In the genomic region with DNA sequence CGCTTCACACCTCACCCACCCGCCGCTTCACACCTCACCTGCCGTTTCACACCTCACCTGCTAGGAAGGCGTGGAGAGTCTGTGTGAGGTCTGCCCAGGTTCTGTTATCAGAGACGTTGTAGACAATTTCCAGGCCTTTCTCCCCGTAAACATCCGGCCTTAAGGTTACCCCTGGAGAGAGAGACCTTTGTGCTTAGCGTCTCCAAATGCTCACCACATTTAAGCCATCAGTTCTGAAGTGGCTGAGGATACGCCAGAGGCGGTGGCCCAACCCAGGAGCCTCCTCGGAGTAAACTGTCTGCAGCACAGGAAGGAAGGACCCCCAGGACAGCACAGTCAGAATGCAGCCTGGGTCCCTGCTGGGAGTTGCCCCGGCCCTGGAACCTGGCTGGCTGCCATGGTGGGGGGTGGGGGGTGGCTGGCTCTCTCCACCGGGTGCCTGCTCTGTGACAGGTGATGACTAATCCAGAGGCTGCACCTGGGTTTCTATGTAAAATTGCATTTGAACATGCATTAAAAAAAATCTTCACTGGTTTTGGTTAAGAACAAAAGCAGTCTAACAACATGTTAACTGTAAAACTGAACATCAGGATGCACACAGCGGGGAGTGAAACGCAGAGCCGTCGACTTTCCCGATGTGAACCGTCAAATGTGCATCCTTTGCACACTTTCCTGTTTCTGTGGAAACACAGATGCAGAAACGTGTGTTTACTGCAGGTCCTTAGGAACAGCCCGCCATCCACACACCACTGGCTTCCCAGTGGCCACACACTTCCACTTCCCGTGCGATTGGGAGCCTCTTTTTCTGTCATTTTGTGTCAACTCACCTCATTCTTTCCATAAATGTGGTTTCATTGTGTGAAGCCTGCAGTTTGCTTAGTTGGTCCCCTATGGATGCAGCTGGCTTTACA, we compare ENCODE assay signal across 15 cellular contexts. TPM values are rescaled to one million over a fixed set of nuclear protein-coding genes. Genes with fewer than 3 reads are reported as not detected.
A peak's percentile ranks its signal among the peaks of the same experiment; 100 is the strongest.
DNase-seq lines count a peak whose midpoint lies in the region; ATAC-seq and TF ChIP-seq lines count a peak whose summit lies in the region.
"Had no signal": no experiment of that assay in that cellular context is flagged by ENCODE, and none has a peak within 500 bp of the region (broad histone marks: within the 10 kb centered on the region; RNA-seq: fewer than 3 reads in every experiment).

No MANE protein-coding gene starts in this region.

- no peaks in the 10 kb centered on the region for H3K9me3 ChIP-seq in osteoblast (ENCODE audit: low read depth, low read length)

- peak overlapping the region in 4 of 5 experiments; percentile 16 to 91 (median 76) for H3K27ac Mint-ChIP-seq in brain

- H3K4me3 ChIP-seq in osteoblast (ENCODE audit: insufficient read depth, low read length), result no peak overlapping the region
- H3K4me3 ChIP-seq: SK-N-MC had no signal

- H3K79me2 ChIP-seq in osteoblast (ENCODE audit: insufficient read depth, low read length), result no peaks in the 10 kb centered on the region

- H2AFZ ChIP-seq in osteoblast (ENCODE audit: low read length), result no peak overlapping the region

- ATAC-seq in HG03469 (IDR thresholded peaks at IDR 0.05; ENCODE audit: unreplicated experiment), result no peak

- peaks cover 13% of the 10 kb centered on the region for H3K27me3 ChIP-seq in osteoblast (ENCODE audit: insufficient read depth, low read length)
- H3K27me3 ChIP-seq: brain microvascular endothelial cell had no signal

- H3K36me3 ChIP-seq in osteoblast (ENCODE audit: insufficient read depth, low read length), result no peaks in the 10 kb centered on the region
- H3K36me3 ChIP-seq: brain microvascular endothelial cell had no signal

- H3K27me3 Mint-ChIP-seq in brain, result no peaks in the 10 kb centered on the region

- H3K4me1 ChIP-seq in osteoblast (ENCODE audit: insufficient read depth, low read length), result no peaks in the 10 kb centered on the region

- H3K36me3 Mint-ChIP-seq in brain, result no peaks in the 10 kb centered on the region

- no peaks in the 10 kb centered on the region for H4K20me1 ChIP-seq in osteoblast (ENCODE audit: insufficient read depth, low read length)

- DNase-seq in activated CD4-positive, CD25-positive, alpha-beta regulatory T cell treated with anti-CD3 and anti-CD28 coated beads, Interleukin-2, amount 50 U/mL, for 72 hours, result peak; percentile 26
- no peak for DNase-seq in activated CD4-positive, CD25-positive, alpha-beta regulatory T cell (lab: John Stamatoyannopoulos, UW)
- DNase-seq in NCI-H1105 treated with DMSO at 0.1 percent for 48 hours (lab: John Stamatoyannopoulos, UW) (peak; percentile 68), osteoblast (ENCODE audit: insufficient read length, low spot score, missing footprints) (peak; percentile 82), dedifferentiated amniotic fluid mesenchymal stem cell (ENCODE audit: extremely low spot score) (no peak)
- DNase-seq in stimulated activated naive CD4-positive, alpha-beta T cell treated with Interleukin-2 at 50 U/mL for 16 hours (lab: John Stamatoyannopoulos, UW), result no peak
- DNase-seq: brain microvascular endothelial cell, NCI-H2029, retina had no signal

- no peak for TF ChIP-seq CTCF in brain (conservative IDR thresholded peaks at IDR 0.05)
- no peak for TF ChIP-seq CTCF in osteoblast (IDR thresholded peaks at IDR 0.05; ENCODE audit: extremely low read depth, low read depth, low read length)

- H3K4me3 Mint-ChIP-seq in brain, result no peak overlapping the region

- no peak overlapping the region for H3K4me2 ChIP-seq in osteoblast (ENCODE audit: insufficient read depth, low read length)

- no peaks in the 10 kb centered on the region for H3K9me3 Mint-ChIP-seq in brain

- peaks cover 18% of the 10 kb centered on the region for H3K4me1 Mint-ChIP-seq in brain

- no peak overlapping the region for H3K27ac ChIP-seq in osteoblast (ENCODE audit: low read depth, low read length)
- H3K27ac ChIP-seq: brain microvascular endothelial cell, SK-N-MC had no signal

RNA-seq across cellular contexts. Expression of a gene that starts 4.5 kb away (rescaled TPM):
- 1.8 TPM for polyA plus RNA-seq in brain (ENCODE audit: insufficient read depth, low read depth, low replicate concordance)
- not detected in 2 replicates for total RNA-seq in osteoblast
- total RNA-seq: H1, liver had no signal
- polyA plus RNA-seq: AG04450, liver had no signal

RNA-seq across cellular contexts. Expression of a gene that starts 13.5 kb away (rescaled TPM):
- polyA plus RNA-seq in brain (ENCODE audit: insufficient read depth, low read depth, low replicate concordance), result 2.5 TPM
- not detected in 2 replicates for total RNA-seq in osteoblast
- total RNA-seq: H1 had no signal
- polyA plus RNA-seq: AG04450, liver had no signal

Comparison
In these comparisons a context has a peak if more than half of its experiments do, and no peak if none do; other contexts are left out.
1. DNase-seq: peak in activated CD4-positive, CD25-positive, alpha-beta regulatory T cell treated with anti-CD3 and anti-CD28 coated beads, Interleukin-2, amount 50 U/mL, for 72 hours (single experiment), NCI-H1105 treated with DMSO at 0.1 percent for 48 hours (single experiment) and osteoblast (single experiment); none in activated CD4-positive, CD25-positive, alpha-beta regulatory T cell (0 of 4), stimulated activated naive CD4-positive, alpha-beta T cell treated with Interleukin-2 at 50 U/mL for 16 hours (single experiment) and dedifferentiated amniotic fluid mesenchymal stem cell (single experiment).